2 cellular contexts compared by ENCODE assay signal in genomic region chr2:144011553-144011952, GRCh38.
TF ChIP-seq lines count a peak whose summit lies in the region.

No MANE protein-coding gene starts in this region.

TF ChIP-seq in K562, 482 proteins besides CTCF, POLR2A, EP300 and RAD21:
- TF ChIP-seq STAT6 (CRISPR knock-in tag; IDR thresholded peaks at IDR 0.05) (no peak), ZNF316 (IDR thresholded peaks at IDR 0.05) (0 out of 2 replicates have a peak, but pooled peaks have one; percentile 16), ZNF124 (CRISPR knock-in tag; IDR thresholded peaks at IDR 0.05) (no peak), HINFP (tag; conservative IDR thresholded peaks at IDR 0.05; ENCODE audit: low read depth) (no peak)

TF ChIP-seq in GM23338, 12 proteins besides CTCF, POLR2A, EP300 and RAD21 (continued from another document):
- TF ChIP-seq, protein P1, sequence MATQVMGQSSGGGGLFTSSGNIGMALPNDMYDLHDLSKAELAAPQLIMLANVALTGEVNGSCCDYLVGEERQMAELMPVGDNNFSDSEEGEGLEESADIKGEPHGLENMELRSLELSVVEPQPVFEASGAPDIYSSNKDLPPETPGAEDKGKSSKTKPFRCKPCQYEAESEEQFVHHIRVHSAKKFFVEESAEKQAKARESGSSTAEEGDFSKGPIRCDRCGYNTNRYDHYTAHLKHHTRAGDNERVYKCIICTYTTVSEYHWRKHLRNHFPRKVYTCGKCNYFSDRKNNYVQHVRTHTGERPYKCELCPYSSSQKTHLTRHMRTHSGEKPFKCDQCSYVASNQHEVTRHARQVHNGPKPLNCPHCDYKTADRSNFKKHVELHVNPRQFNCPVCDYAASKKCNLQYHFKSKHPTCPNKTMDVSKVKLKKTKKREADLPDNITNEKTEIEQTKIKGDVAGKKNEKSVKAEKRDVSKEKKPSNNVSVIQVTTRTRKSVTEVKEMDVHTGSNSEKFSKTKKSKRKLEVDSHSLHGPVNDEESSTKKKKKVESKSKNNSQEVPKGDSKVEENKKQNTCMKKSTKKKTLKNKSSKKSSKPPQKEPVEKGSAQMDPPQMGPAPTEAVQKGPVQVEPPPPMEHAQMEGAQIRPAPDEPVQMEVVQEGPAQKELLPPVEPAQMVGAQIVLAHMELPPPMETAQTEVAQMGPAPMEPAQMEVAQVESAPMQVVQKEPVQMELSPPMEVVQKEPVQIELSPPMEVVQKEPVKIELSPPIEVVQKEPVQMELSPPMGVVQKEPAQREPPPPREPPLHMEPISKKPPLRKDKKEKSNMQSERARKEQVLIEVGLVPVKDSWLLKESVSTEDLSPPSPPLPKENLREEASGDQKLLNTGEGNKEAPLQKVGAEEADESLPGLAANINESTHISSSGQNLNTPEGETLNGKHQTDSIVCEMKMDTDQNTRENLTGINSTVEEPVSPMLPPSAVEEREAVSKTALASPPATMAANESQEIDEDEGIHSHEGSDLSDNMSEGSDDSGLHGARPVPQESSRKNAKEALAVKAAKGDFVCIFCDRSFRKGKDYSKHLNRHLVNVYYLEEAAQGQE (IDR thresholded peaks at IDR 0.05; ENCODE audit: unreplicated experiment) = no peak
- TF ChIP-seq EZH2 (IDR thresholded peaks at IDR 0.05; ENCODE audit: low read depth, unreplicated experiment) (no peak), ZNF114 (CRISPR knock-in tag; IDR thresholded peaks at IDR 0.05) (no peak)
